11 cellular contexts compared by ENCODE assay signal in the genomic region with DNA sequence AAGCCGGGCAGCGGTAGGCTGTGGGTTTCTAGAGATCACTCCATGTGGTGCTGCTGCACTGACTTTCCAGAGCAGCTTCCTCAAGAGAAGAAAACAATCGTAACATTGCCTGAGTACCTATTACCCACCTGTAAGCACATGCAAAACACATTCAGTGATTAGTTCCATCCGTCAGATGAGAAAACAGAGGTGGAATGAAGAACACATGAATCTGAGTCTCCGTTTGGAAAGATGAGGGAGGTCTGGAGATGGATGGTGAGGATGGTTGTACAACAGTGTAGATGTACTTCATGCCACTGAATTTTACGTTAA. TPM values are rescaled to one million over a fixed set of nuclear protein-coding genes. Genes with fewer than 3 reads are reported as not detected.
A peak's percentile ranks its signal among the peaks of the same experiment; 100 is the strongest.
DNase-seq lines count a peak whose midpoint lies in the region; ATAC-seq, FAIRE-seq and TF ChIP-seq lines count a peak whose summit lies in the region.
"Had no signal": no experiment of that assay in that cellular context is flagged by ENCODE, and none has a peak within 500 bp of the region (broad histone marks: within the 10 kb centered on the region; RNA-seq: fewer than 3 reads in every experiment).

No MANE protein-coding gene starts in this region.

- no peaks in the 10 kb centered on the region for H3K9me3 ChIP-seq in breast epithelium
- H3K9me3 ChIP-seq in fibroblast of lung (ENCODE audit: control insufficient read depth, insufficient read depth, low read depth, low read length) = no peaks in the 10 kb centered on the region
- H3K9me3 ChIP-seq in upper lobe of left lung = no peaks in the 10 kb centered on the region
- no peaks in the 10 kb centered on the region for H3K9me3 ChIP-seq in pancreas

- H3K27me3 ChIP-seq in breast epithelium (no peaks in the 10 kb centered on the region), fibroblast of lung (ENCODE audit: control insufficient read depth, insufficient read depth, low read length) (peaks cover under 1% of the 10 kb centered on the region), upper lobe of left lung (no peaks in the 10 kb centered on the region), pancreas (no peaks in the 10 kb centered on the region)

- H3K4me1 ChIP-seq in breast epithelium (no peaks in the 10 kb centered on the region), fibroblast of lung (ENCODE audit: control insufficient read depth, extremely low read depth, insufficient read depth, low read length) (peaks cover 6% of the 10 kb centered on the region), upper lobe of left lung (peaks cover 29 to 54% (median 36%) of the 10 kb centered on the region in 4 donors), pancreas (peaks cover 0 to 1% (median 0%) of the 10 kb centered on the region in 3 donors)

- no peak for TF ChIP-seq CTCF in MCF 10A (IDR thresholded peaks at IDR 0.05; ENCODE audit: unreplicated experiment)
- no peak for TF ChIP-seq CTCF in breast epithelium (IDR thresholded peaks at IDR 0.05)
- no peak for TF ChIP-seq CTCF in activated B cell treated with CpG ODN at 0.5 μM for 24 hours (IDR thresholded peaks at IDR 0.05)
- no peak for TF ChIP-seq CTCF in fibroblast of lung (conservative IDR thresholded peaks at IDR 0.05 in 1 of 2, IDR thresholded peaks at IDR 0.05 in 1 of 2; ENCODE audit: low read depth in 1 of 2, low read length in 2 of 2)
- TF ChIP-seq CTCF in upper lobe of left lung (IDR thresholded peaks at IDR 0.05) = no peak
- no peak for TF ChIP-seq CTCF in pancreas (IDR thresholded peaks at IDR 0.05)

- H3K27me3 Mint-ChIP-seq in MCF 10A (ENCODE audit: insufficient read depth, unreplicated experiment) = peaks cover 10% of the 10 kb centered on the region
- H3K27me3 Mint-ChIP-seq in activated B cell treated with CpG ODN at 0.5 μM for 24 hours = peaks cover 10% of the 10 kb centered on the region

- H3K36me3 ChIP-seq in breast epithelium (no peaks in the 10 kb centered on the region), fibroblast of lung (ENCODE audit: control insufficient read depth, insufficient read depth, low read length) (no peaks in the 10 kb centered on the region), upper lobe of left lung (no peaks in the 10 kb centered on the region), pancreas (no peaks in the 10 kb centered on the region)

- no peak for TF ChIP-seq EP300 in upper lobe of left lung (IDR thresholded peaks at IDR 0.05)

- H3K4me3 Mint-ChIP-seq in MCF 10A (ENCODE audit: unreplicated experiment) (no peak overlapping the region), activated B cell treated with CpG ODN at 0.5 μM for 24 hours (peak overlapping the region; percentile 8)

- peak overlapping the region; percentile 1 for H3K4me2 ChIP-seq in fibroblast of lung (ENCODE audit: extremely low read depth, insufficient read depth, low read length)

- no peak for DNase-seq in MCF 10A (ENCODE audit: unreplicated experiment)
- DNase-seq in breast epithelium (ENCODE audit: low spot score in 2 of 2) = no peak
- DNase-seq in activated B cell treated with CpG ODN at 0.5 μM for 24 hours = no peak
- DNase-seq in fibroblast of lung (ENCODE audit: low read depth in 2 of 2) = no peak
- DNase-seq in upper lobe of left lung = no peak
- DNase-seq in pancreas = no peak
- no peak for DNase-seq in GDM1 (lab: John Stamatoyannopoulos, UW)
- DNase-seq in stimulated activated CD4-positive, alpha-beta T cell treated with anti-CD3 and anti-CD28 coated beads, Interleukin-12 subunit alpha, Interleukin-12 subunit beta, amount 100 ng/mL, for 4 hours = no peak
- DNase-seq: NCI-H1092 had no signal

- WGBS in upper lobe of left lung, 2 donors = 34 to 52% methylated on average over 6 of the region's 6 CpGs
- WGBS in pancreas, 2 donors = 67 to 75% methylated on average over 6 of the region's 6 CpGs

- no peaks in the 10 kb centered on the region for H4K20me1 ChIP-seq in fibroblast of lung (ENCODE audit: control insufficient read depth, extremely low read depth, insufficient read depth, low read length)

- H3K4me3 ChIP-seq in breast epithelium (no peak overlapping the region), fibroblast of lung (replicated peaks in 1 of 4; ENCODE audit: control extremely low read depth in 1 of 4, insufficient read depth in 1 of 4, low read depth in 3 of 4, low read length in 4 of 4) (no peak overlapping the region), upper lobe of left lung (no peak overlapping the region), pancreas (no peak overlapping the region)

- H3K4me1 Mint-ChIP-seq in MCF 10A (ENCODE audit: insufficient read depth, unreplicated experiment) = peaks cover 16% of the 10 kb centered on the region
- H3K4me1 Mint-ChIP-seq in activated B cell treated with CpG ODN at 0.5 μM for 24 hours = peaks cover 21% of the 10 kb centered on the region

- H3K9ac ChIP-seq in fibroblast of lung (ENCODE audit: insufficient read depth, low read length) = no peak overlapping the region

- H3K79me2 ChIP-seq in fibroblast of lung (ENCODE audit: control insufficient read depth, insufficient read depth, low read length) = no peaks in the 10 kb centered on the region

- POLR2A ChIA-PET in MCF 10A (lab: Yijun Ruan, JAX) = interaction anchor here (1.1 kb wide), 1 partner anchor 61 kb away, joined by 6 read pairs; no protein-coding TSS in a partner anchor
- POLR2A ChIA-PET in activated B cell treated with CpG ODN at 0.5 μM for 24 hours (lab: Charles Lee) = no interaction called here

- H3K36me3 Mint-ChIP-seq in MCF 10A (ENCODE audit: insufficient read depth, unreplicated experiment) (no peaks in the 10 kb centered on the region), activated B cell treated with CpG ODN at 0.5 μM for 24 hours (ENCODE audit: low read depth) (no peaks in the 10 kb centered on the region)

- intact Hi-C loops in MCF 10A (cut with micrococcal nuclease) = loop anchor here (1.0 to 5.0 kb wide), 3 partner anchors 105 to 216 kb away; no protein-coding TSS in a partner anchor
- intact Hi-C loops in breast epithelium (cut with DNase I; ENCODE audit: low total_unique reads) = loop anchor here (10.0 kb wide), 1 partner anchor 101 kb away; a partner anchor contains a TSS
- intact Hi-C loops in activated B cell treated with CpG ODN at 0.5 μM for 24 hours (cut with micrococcal nuclease) = loop anchor here (5.0 kb wide), 1 partner anchor 121 kb away; no protein-coding TSS in a partner anchor
- intact Hi-C loops in pancreas (cut with DNase I) = loop anchor here in 2 of 3 donors (5.0 kb wide), 2 partner anchors 59 to 104 kb away; no protein-coding TSS in a partner anchor

- H3K27ac ChIP-seq in breast epithelium (peak overlapping the region in 1 of 2 donors; percentile 48), fibroblast of lung (ENCODE audit: insufficient read depth, low read length) (no peak overlapping the region), upper lobe of left lung (peak overlapping the region in 3 of 4 donors; percentile 52 to 62 (median 61)), pancreas (no peak overlapping the region)

- FAIRE-seq in pancreas (lab: Jason Lieb, UNC) = no peak
- FAIRE-seq: colon had no signal

- H2AFZ ChIP-seq in fibroblast of lung (ENCODE audit: low read length) = peak overlapping the region; percentile 15

- H3K9me3 Mint-ChIP-seq in MCF 10A (ENCODE audit: unreplicated experiment) (no peaks in the 10 kb centered on the region), activated B cell treated with CpG ODN at 0.5 μM for 24 hours (no peaks in the 10 kb centered on the region)

- ATAC-seq in activated B cell treated with CpG ODN at 0.5 μM for 24 hours (ENCODE audit: low read depth) (no peak), upper lobe of left lung (ENCODE audit: low FRiP score in 2 of 2) (no peak), pancreas (no peak)

- peak overlapping the region; percentile 53 for H3K27ac Mint-ChIP-seq in MCF 10A (ENCODE audit: low read depth, unreplicated experiment)
- H3K27ac Mint-ChIP-seq in activated B cell treated with CpG ODN at 0.5 μM for 24 hours = no peak overlapping the region

- TF ChIP-seq POLR2A in breast epithelium (IDR thresholded peaks at IDR 0.05) (no peak), upper lobe of left lung (IDR thresholded peaks at IDR 0.05) (no peak)

- CTCF ChIA-PET in MCF 10A (lab: Yijun Ruan, JAX) (interaction anchor here (0.6 to 11.3 kb wide), 18 partner anchors 11 to 389 kb away, joined by 3 to 251 read pairs (median 4); no protein-coding TSS in a partner anchor), activated B cell treated with CpG ODN at 0.5 μM for 24 hours (lab: Charles Lee) (interaction anchor here (1.2 to 6.6 kb wide), 6 partner anchors 49 to 213 kb away, joined by 3 to 125 read pairs (median 17); a partner anchor contains a TSS)

- no TSS peak for BruUV-seq in MCF 10A (replicated peaks; lab: Mats Ljungman, UMichigan)

RNA-seq across cellular contexts. Expression of a gene that starts 7.5 kb away (rescaled TPM):
- not detected in 2 replicates for total RNA-seq in MCF 10A (2022)
- 10 to 100 TPM; 23.9 to 86.9 (median 32.3) TPM for total RNA-seq in breast epithelium
- 0.18 and 0.42 TPM in 2 replicates for total RNA-seq in activated B cell treated with CpG ODN at 0.5 μM for 24 hours
- total RNA-seq in fibroblast of lung = under 0.01 TPM in 1 of 2 replicates, not detected in the other
- polyA plus RNA-seq in fibroblast of lung = 0.09 TPM in 1 of 2 replicates, not detected in the other
- 0.22 TPM in 1 of 2 replicates, not detected in the other for polyA plus RNA-seq in fibroblast of lung (2012)
- not detected in 2 replicates for polyA minus RNA-seq in fibroblast of lung (ENCODE audit: low replicate concordance)
- total RNA-seq in upper lobe of left lung = 100 to 1,000 TPM in 4 of 6 donors, 10 to 100 TPM in 2; 86.2 to 366 (median 193) TPM
- total RNA-seq in pancreas = 10 to 100 TPM; 10.3 to 71.4 (median 31.5) TPM
- polyA plus RNA-seq in pancreas = 1 to 10 TPM; 3.6 to 9.7 TPM

RNA-seq across cellular contexts. Expression of a gene that starts 46.7 kb away (rescaled TPM):
- total RNA-seq in MCF 10A (2022) = not detected in 2 replicates
- not detected for total RNA-seq in breast epithelium
- total RNA-seq in activated B cell treated with CpG ODN at 0.5 μM for 24 hours = not detected in 2 replicates
- total RNA-seq in fibroblast of lung = not detected in 2 replicates
- polyA plus RNA-seq in fibroblast of lung = not detected in 2 replicates
- not detected in 2 replicates for polyA plus RNA-seq in fibroblast of lung (2012)
- polyA minus RNA-seq in fibroblast of lung (ENCODE audit: low replicate concordance) = not detected in 2 replicates
- total RNA-seq in upper lobe of left lung = not detected
- total RNA-seq in pancreas = not detected
- under 1 TPM in 1 of 2 donors, not detected in 1; under 0.01 TPM for polyA plus RNA-seq in pancreas
- total RNA-seq: lower leg skin had no signal

Comparison
In these comparisons a context has a peak if more than half of its experiments do, and no peak if none do; other contexts are left out.
1. H3K27ac ChIP-seq: peak in upper lobe of left lung (3 of 4); none in fibroblast of lung (single experiment) and pancreas (0 of 4).